8 cellular contexts compared by ENCODE assay signal in the genomic region with DNA sequence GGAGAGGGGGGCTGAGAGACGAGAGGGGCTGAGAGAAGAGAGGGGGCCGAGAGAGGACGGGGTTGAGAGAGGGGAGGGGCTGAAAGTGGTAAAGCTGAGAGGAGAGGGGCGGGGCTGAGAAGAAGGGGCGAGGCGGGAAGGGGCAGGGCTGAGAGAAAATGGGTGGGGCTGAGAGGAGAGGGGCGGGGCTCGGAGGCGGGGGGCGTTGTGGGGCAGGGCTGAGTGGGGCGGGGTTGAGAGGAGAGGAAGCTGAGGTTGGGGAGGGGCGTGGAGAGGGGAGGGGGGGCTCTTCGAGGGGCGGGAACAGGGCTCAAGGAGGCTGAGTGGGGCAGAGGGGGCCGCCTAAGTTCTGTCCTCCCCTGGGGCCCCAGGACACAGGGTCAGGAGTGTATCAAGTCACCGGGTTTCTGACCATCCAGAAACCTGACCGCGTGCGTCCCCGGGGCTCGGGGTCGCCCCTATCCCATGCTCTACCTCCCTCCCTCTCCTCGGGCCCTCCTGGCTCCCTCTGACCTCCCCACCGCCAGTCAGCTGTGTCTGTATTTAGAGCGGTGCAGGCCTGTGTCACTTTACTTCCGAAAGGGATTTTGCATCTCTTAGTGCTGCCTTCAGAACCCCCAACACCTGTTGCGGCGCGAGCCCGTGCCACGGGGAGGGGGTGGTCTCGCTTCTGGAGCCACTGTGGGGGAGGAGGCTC. TPM values are rescaled to one million over a fixed set of nuclear protein-coding genes. Genes with fewer than 3 reads are reported as not detected.
DNase-seq lines count a peak whose midpoint lies in the region; ATAC-seq and TF ChIP-seq lines count a peak whose summit lies in the region.

No MANE protein-coding gene starts in this region.

- TF ChIP-seq POLR2A in transverse colon (IDR thresholded peaks at IDR 0.05) (no peak), spleen (IDR thresholded peaks at IDR 0.05) (no peak)

- intact Hi-C loops in left lung (cut with DNase I) (no loop called here), transverse colon (cut with DNase I; ENCODE audit: low total_unique reads) (loop anchor here (10.0 kb wide), 1 partner anchor 163 kb away; no protein-coding TSS in a partner anchor), spleen (cut with DNase I; ENCODE audit: low total_unique reads) (no loop called here)

- no peaks in the 10 kb centered on the region for H3K79me2 ChIP-seq in ACC112 (ENCODE audit: control insufficient read depth, insufficient read depth, low read length, unreplicated experiment)

- H3K27ac ChIP-seq in ACC112 (ENCODE audit: low read depth, low read length) (no peak overlapping the region), RWPE1 (no peak overlapping the region), left lung (no peak overlapping the region), transverse colon (no peak overlapping the region), spleen (no peak overlapping the region)

- ATAC-seq in left lung, result peak; percentile 73

- no peak for TF ChIP-seq EP300 in transverse colon (IDR thresholded peaks at IDR 0.05; ENCODE audit: low read depth)

- CTCF ChIA-PET in RWPE1 (lab: Yijun Ruan, JAX), result interaction anchor here (0.5 to 1.1 kb wide), 4 partner anchors 18 to 127 kb away, joined by 3 to 4 read pairs (median 3); no protein-coding TSS in a partner anchor

- WGBS in transverse colon (ENCODE audit: low coverage in 1 of 2), 2 donors, result 3% methylated on average over 31 of the region's 32 CpGs; no CpG with 5 or more reads in 1 of the 2 donors
- 1 to 3% (median 2%) methylated on average over 18 to 32 of the region's 32 CpGs for WGBS in spleen, 5 donors

- POLR2A ChIA-PET in RWPE1 (lab: Yijun Ruan, JAX; ENCODE audit: low non-redundant PET), result no interaction called here

- TF ChIP-seq CTCF in RWPE1 (conservative IDR thresholded peaks at IDR 0.05; ENCODE audit: low read depth) (no peak), left lung (IDR thresholded peaks at IDR 0.05) (no peak), transverse colon (IDR thresholded peaks at IDR 0.05) (no peak), spleen (IDR thresholded peaks at IDR 0.05 in 8 of 11, conservative IDR thresholded peaks at IDR 0.05 in 3 of 11) (no peak)

- in situ Hi-C loops in transverse colon (cut with MboI; ENCODE audit: low pct_ligation_motif_present in 1 of 4, low pct_unique_long_range_greater_than_20kb in 1 of 4, low sequenced_read_pairs in 3 of 4), result no loop called here

- peaks cover 4% of the 10 kb centered on the region for H3K4me1 ChIP-seq in ACC112 (ENCODE audit: control insufficient read depth, insufficient read depth, low read length, unreplicated experiment)
- H3K4me1 ChIP-seq in left lung, result peaks cover 0 to 5% of the 10 kb centered on the region in 2 donors
- peaks cover 0 to 7% (median 6%) of the 10 kb centered on the region in 4 donors for H3K4me1 ChIP-seq in transverse colon
- peaks cover 0 to 33% (median 13%) of the 10 kb centered on the region in 6 donors for H3K4me1 ChIP-seq in spleen

- no peak overlapping the region for H3K27ac Mint-ChIP-seq in activated naive CD8-positive, alpha-beta T cell treated with anti-CD3 and anti-CD28 coated beads for 36 hours

- H3K9me3 Mint-ChIP-seq in activated naive CD8-positive, alpha-beta T cell treated with anti-CD3 and anti-CD28 coated beads for 36 hours, result no peaks in the 10 kb centered on the region

- H3K9me3 ChIP-seq in left lung, result no peaks in the 10 kb centered on the region
- H3K9me3 ChIP-seq in transverse colon, result no peaks in the 10 kb centered on the region
- H3K9me3 ChIP-seq in spleen, result no peaks in the 10 kb centered on the region

- H3K27me3 Mint-ChIP-seq in activated naive CD8-positive, alpha-beta T cell treated with anti-CD3 and anti-CD28 coated beads for 36 hours, result peaks cover 53% of the 10 kb centered on the region

- H2AFZ ChIP-seq in ACC112 (ENCODE audit: low read length, unreplicated experiment), result no peak overlapping the region

- peaks cover 3% of the 10 kb centered on the region for H3K4me1 Mint-ChIP-seq in activated naive CD8-positive, alpha-beta T cell treated with anti-CD3 and anti-CD28 coated beads for 36 hours

- H3K36me3 ChIP-seq in ACC112 (ENCODE audit: insufficient read depth, low read length) (no peaks in the 10 kb centered on the region), left lung (no peaks in the 10 kb centered on the region), transverse colon (no peaks in the 10 kb centered on the region), spleen (no peaks in the 10 kb centered on the region)

- H3K4me3 ChIP-seq in ACC112 (ENCODE audit: low read depth, low read length), result peak overlapping the region; percentile 47; the same call in 1 of the 2 replicates
- H3K4me3 ChIP-seq in left lung, result no peak overlapping the region
- H3K4me3 ChIP-seq in transverse colon, result peak overlapping the region in 1 of 4 donors; percentile 2
- H3K4me3 ChIP-seq in spleen, result peak overlapping the region in 3 of 8 donors; percentile 6 to 57 (median 14)

- no peak overlapping the region for H3K4me3 Mint-ChIP-seq in activated naive CD8-positive, alpha-beta T cell treated with anti-CD3 and anti-CD28 coated beads for 36 hours

- peak; percentile 36 for DNase-seq in HCEC 1CT
- DNase-seq in RWPE1 (ENCODE audit: low spot score), result peak; percentile 84
- DNase-seq in activated naive CD8-positive, alpha-beta T cell treated with anti-CD3 and anti-CD28 coated beads for 36 hours, result peak; percentile 48
- no peak for DNase-seq in left lung
- DNase-seq in transverse colon, result peak; percentile 40
- no peak for DNase-seq in spleen
- DNase-seq in COR-L47 (lab: John Stamatoyannopoulos, UW), result no peak

- no peaks in the 10 kb centered on the region for H3K36me3 Mint-ChIP-seq in activated naive CD8-positive, alpha-beta T cell treated with anti-CD3 and anti-CD28 coated beads for 36 hours

- H3K27me3 ChIP-seq in ACC112 (ENCODE audit: insufficient read depth, low read length) (peaks cover 14% of the 10 kb centered on the region; the same call in 1 of the 2 replicates), left lung (peaks cover 20 to 93% of the 10 kb centered on the region in 2 donors), transverse colon (peaks cover 75% of the 10 kb centered on the region), spleen (replicated peaks in 1 of 7) (peaks cover 0 to 91% (median 23%) of the 10 kb centered on the region in 7 donors)

RNA-seq across cellular contexts. Expression of gene SEMA6B, which starts 38.6 kb away (rescaled TPM):
- total RNA-seq in activated naive CD8-positive, alpha-beta T cell treated with anti-CD3 and anti-CD28 coated beads for 36 hours, result not detected
- total RNA-seq in left lung, result 10 to 100 TPM in 1 of 2 donors, 1 to 10 TPM in 1; 4.8 to 24.7 TPM
- total RNA-seq in transverse colon, result 1 to 10 TPM in 3 of 4 donors, under 1 TPM in 1; 1.00 to 4.1 (median 1.7) TPM
- total RNA-seq in spleen, result 10 to 100 TPM; 20.7 to 85.0 (median 55.6) TPM
- 10 to 100 TPM in 2 of 3 donors, 1 to 10 TPM in 1; 5.5 to 24.6 (median 11.2) TPM for polyA plus RNA-seq in spleen

RNA-seq across cellular contexts. Expression of gene TNFAIP8L1, which starts 41.2 kb away (rescaled TPM):
- total RNA-seq in activated naive CD8-positive, alpha-beta T cell treated with anti-CD3 and anti-CD28 coated beads for 36 hours, result 10 to 100 TPM; 10.7 to 11.3 TPM
- total RNA-seq in left lung, result 1 to 10 TPM; 5.9 to 8.6 TPM
- total RNA-seq in transverse colon, result 10 to 100 TPM in 1 of 4 donors, 1 to 10 TPM in 3; 4.5 to 12.0 (median 8.5) TPM
- 10 to 100 TPM; 21.6 to 39.8 (median 27.5) TPM for total RNA-seq in spleen
- polyA plus RNA-seq in spleen, result 10 to 100 TPM; 12.5 to 36.7 (median 13.8) TPM

RNA-seq across cellular contexts. Expression of gene LRG1, which starts 58.3 kb away (rescaled TPM):
- under 1 TPM; 0.19 to 0.38 TPM for total RNA-seq in activated naive CD8-positive, alpha-beta T cell treated with anti-CD3 and anti-CD28 coated beads for 36 hours
- total RNA-seq in left lung, result 10 to 100 TPM; 11.2 to 17.9 TPM
- total RNA-seq in transverse colon, result 10 to 100 TPM in 3 of 4 donors, 1 to 10 TPM in 1; 1.9 to 18.1 (median 14.4) TPM
- total RNA-seq in spleen, result 10 to 100 TPM in 6 of 7 donors, 1 to 10 TPM in 1; 9.6 to 54.0 (median 15.8) TPM
- polyA plus RNA-seq in spleen, result 1 to 10 TPM; 1.7 to 5.6 (median 2.3) TPM

Comparison
In these comparisons a context has a peak if more than half of its experiments do, and no peak if none do; other contexts are left out.
1. DNase-seq: peak in HCEC 1CT (single experiment), RWPE1 (single experiment), activated naive CD8-positive, alpha-beta T cell treated with anti-CD3 and anti-CD28 coated beads for 36 hours (single experiment) and transverse colon (single experiment); none in left lung (0 of 2), spleen (single experiment) and COR-L47 (single experiment).